In genomic region chr17:80416260-80416939, GRCh38 we compare ENCODE assay signal across 10 cellular contexts. TPM values are rescaled to one million over a fixed set of nuclear protein-coding genes. Genes with fewer than 3 reads are reported as not detected.
DNase-seq lines count a peak whose midpoint lies in the region; ATAC-seq lines count a peak whose summit lies in the region.
"Had no signal": no experiment of that assay in that cellular context is flagged by ENCODE, and none has a peak within 500 bp of the region (broad histone marks: within the 10 kb centered on the region; RNA-seq: fewer than 3 reads in every experiment).

No MANE protein-coding gene starts in this region.

- no peak for ATAC-seq in activated CD8-positive, alpha-beta memory T cell treated with anti-CD3 and anti-CD28 coated beads, Interleukin-2, amount 10 ng/mL, durations not matched to agents 7 days and 5 days
- ATAC-seq in stimulated activated naive B cell treated with anti-CD40 and anti-IgM and Interleukin-4, amounts not matched to agents 10 μg/mL and 1 μg/mL and 100 μg/mL, for 72 hours (replicated peaks), result no peak
- ATAC-seq in HG03565 (IDR thresholded peaks at IDR 0.05; ENCODE audit: unreplicated experiment), result no peak
- ATAC-seq in HG03439 (IDR thresholded peaks at IDR 0.05; ENCODE audit: unreplicated experiment), result no peak

- peak overlapping the region; percentile 80 for H3K4me3 Mint-ChIP-seq in activated CD8-positive, alpha-beta memory T cell treated with anti-CD3 and anti-CD28 coated beads, Interleukin-2, amount 10 ng/mL, durations not matched to agents 7 days and 5 days
- H3K4me3 Mint-ChIP-seq in activated T-helper 1 cell treated with anti-CD3 and anti-CD28 coated beads, Interleukin-12 subunit alpha, Interleukin-12 subunit beta, Interleukin-2, Interleukin-4 antibody, amounts not matched to agents 30 ng/mL and 10 ng/mL and 1 ng/mL, durations not matched to agents 14 hours and 24 hours and 36 hours, result peak overlapping the region; percentile 87
- H3K4me3 Mint-ChIP-seq in stimulated activated naive B cell treated with anti-CD40 and anti-IgM and Interleukin-4, amounts not matched to agents 10 μg/mL and 1 μg/mL and 100 μg/mL, for 72 hours, result peak overlapping the region; percentile 89 to 97

- intact Hi-C loops in activated T-helper 1 cell treated with anti-CD3 and anti-CD28 coated beads, Interleukin-12 subunit alpha, Interleukin-12 subunit beta, Interleukin-2, Interleukin-4 antibody, amounts not matched to agents 30 ng/mL and 10 ng/mL and 1 ng/mL, durations not matched to agents 14 hours and 24 hours and 36 hours (cut with micrococcal nuclease), result no loop called here

- H3K4me1 Mint-ChIP-seq in activated CD8-positive, alpha-beta memory T cell treated with anti-CD3 and anti-CD28 coated beads, Interleukin-2, amount 10 ng/mL, durations not matched to agents 7 days and 5 days, result peaks cover 17% of the 10 kb centered on the region
- H3K4me1 Mint-ChIP-seq in activated T-helper 1 cell treated with anti-CD3 and anti-CD28 coated beads, Interleukin-12 subunit alpha, Interleukin-12 subunit beta, Interleukin-2, Interleukin-4 antibody, amounts not matched to agents 30 ng/mL and 10 ng/mL and 1 ng/mL, durations not matched to agents 14 hours and 24 hours and 36 hours (ENCODE audit: low read depth), result peaks cover 18% of the 10 kb centered on the region
- peaks cover 15 to 42% of the 10 kb centered on the region in 2 donors for H3K4me1 Mint-ChIP-seq in stimulated activated naive B cell treated with anti-CD40 and anti-IgM and Interleukin-4, amounts not matched to agents 10 μg/mL and 1 μg/mL and 100 μg/mL, for 72 hours

- H3K36me3 Mint-ChIP-seq in activated CD8-positive, alpha-beta memory T cell treated with anti-CD3 and anti-CD28 coated beads, Interleukin-2, amount 10 ng/mL, durations not matched to agents 7 days and 5 days, result peaks cover 2% of the 10 kb centered on the region
- H3K36me3 Mint-ChIP-seq in activated T-helper 1 cell treated with anti-CD3 and anti-CD28 coated beads, Interleukin-12 subunit alpha, Interleukin-12 subunit beta, Interleukin-2, Interleukin-4 antibody, amounts not matched to agents 30 ng/mL and 10 ng/mL and 1 ng/mL, durations not matched to agents 14 hours and 24 hours and 36 hours (ENCODE audit: low read depth), result peaks cover 9% of the 10 kb centered on the region
- peaks cover 13 to 29% of the 10 kb centered on the region in 2 donors for H3K36me3 Mint-ChIP-seq in stimulated activated naive B cell treated with anti-CD40 and anti-IgM and Interleukin-4, amounts not matched to agents 10 μg/mL and 1 μg/mL and 100 μg/mL, for 72 hours

- CTCF ChIA-PET in activated CD8-positive, alpha-beta memory T cell treated with anti-CD3 and anti-CD28 coated beads, Interleukin-2, amount 10 ng/mL, durations not matched to agents 7 days and 5 days (lab: Charles Lee), result interaction anchor here (0.8 to 1.6 kb wide), 6 partner anchors 11 to 574 kb away, joined by 3 to 6 read pairs (median 4); no protein-coding TSS in a partner anchor

- H3K4me3 ChIP-seq in iPS-18c (ENCODE audit: insufficient read depth, low read depth, low read length), result 0 out of 2 replicates have a peak overlapping the region, but pooled peaks have one; percentile 100

- H3K9me3 Mint-ChIP-seq in activated CD8-positive, alpha-beta memory T cell treated with anti-CD3 and anti-CD28 coated beads, Interleukin-2, amount 10 ng/mL, durations not matched to agents 7 days and 5 days (ENCODE audit: low read depth), result no peaks in the 10 kb centered on the region
- no peaks in the 10 kb centered on the region for H3K9me3 Mint-ChIP-seq in activated T-helper 1 cell treated with anti-CD3 and anti-CD28 coated beads, Interleukin-12 subunit alpha, Interleukin-12 subunit beta, Interleukin-2, Interleukin-4 antibody, amounts not matched to agents 30 ng/mL and 10 ng/mL and 1 ng/mL, durations not matched to agents 14 hours and 24 hours and 36 hours
- no peaks in the 10 kb centered on the region for H3K9me3 Mint-ChIP-seq in stimulated activated naive B cell treated with anti-CD40 and anti-IgM and Interleukin-4, amounts not matched to agents 10 μg/mL and 1 μg/mL and 100 μg/mL, for 72 hours

- no peak for DNase-seq in activated CD8-positive, alpha-beta memory T cell treated with anti-CD3 and anti-CD28 coated beads, Interleukin-2, amount 10 ng/mL, durations not matched to agents 7 days and 5 days
- no peak for DNase-seq in activated CD8-positive, alpha-beta memory T cell treated with anti-CD3 and anti-CD28 coated beads, Interleukin-2, amount 50 U/mL, for 4 hours
- no peak for DNase-seq in activated T-helper 1 cell treated with anti-CD3 and anti-CD28 coated beads, Interleukin-12 subunit alpha, Interleukin-12 subunit beta, Interleukin-2, Interleukin-4 antibody, amounts not matched to agents 30 ng/mL and 10 ng/mL and 1 ng/mL, durations not matched to agents 14 hours and 24 hours and 36 hours (ENCODE audit: low spot score)
- DNase-seq in stimulated activated naive B cell treated with anti-CD40 and anti-IgM and Interleukin-4, amounts not matched to agents 10 μg/mL and 1 μg/mL and 100 μg/mL, for 72 hours, result no peak
- no peak for DNase-seq in UCSD-AML1 (lab: John Stamatoyannopoulos, UW; ENCODE audit: unreplicated experiment)
- DNase-seq: stimulated activated CD4-positive, alpha-beta T cell treated with anti-CD3 and anti-CD28 coated beads, Interleukin-15, amount 100 ng/mL, for 24 hours; T-helper 9 cell had no signal

- peak overlapping the region; percentile 28 for H3K27ac Mint-ChIP-seq in activated CD8-positive, alpha-beta memory T cell treated with anti-CD3 and anti-CD28 coated beads, Interleukin-2, amount 10 ng/mL, durations not matched to agents 7 days and 5 days
- H3K27ac Mint-ChIP-seq in activated T-helper 1 cell treated with anti-CD3 and anti-CD28 coated beads, Interleukin-12 subunit alpha, Interleukin-12 subunit beta, Interleukin-2, Interleukin-4 antibody, amounts not matched to agents 30 ng/mL and 10 ng/mL and 1 ng/mL, durations not matched to agents 14 hours and 24 hours and 36 hours, result peak overlapping the region; percentile 41
- peak overlapping the region; percentile 88 for H3K27ac Mint-ChIP-seq in stimulated activated naive B cell treated with anti-CD40 and anti-IgM and Interleukin-4, amounts not matched to agents 10 μg/mL and 1 μg/mL and 100 μg/mL, for 72 hours

- H3K27me3 Mint-ChIP-seq in activated CD8-positive, alpha-beta memory T cell treated with anti-CD3 and anti-CD28 coated beads, Interleukin-2, amount 10 ng/mL, durations not matched to agents 7 days and 5 days, result peaks cover 32% of the 10 kb centered on the region
- peaks cover 16% of the 10 kb centered on the region for H3K27me3 Mint-ChIP-seq in activated T-helper 1 cell treated with anti-CD3 and anti-CD28 coated beads, Interleukin-12 subunit alpha, Interleukin-12 subunit beta, Interleukin-2, Interleukin-4 antibody, amounts not matched to agents 30 ng/mL and 10 ng/mL and 1 ng/mL, durations not matched to agents 14 hours and 24 hours and 36 hours (ENCODE audit: insufficient read depth)
- peaks cover 8 to 9% of the 10 kb centered on the region in 2 donors for H3K27me3 Mint-ChIP-seq in stimulated activated naive B cell treated with anti-CD40 and anti-IgM and Interleukin-4, amounts not matched to agents 10 μg/mL and 1 μg/mL and 100 μg/mL, for 72 hours

- no peaks in the 10 kb centered on the region for H3K9me3 ChIP-seq in iPS-18c (ENCODE audit: control insufficient read depth, insufficient read depth, low read length)

RNA-seq across cellular contexts. Expression of gene ENDOV, which starts 1.4 kb away (rescaled TPM):
- 10 to 100 TPM; 15.1 to 18.4 TPM for total RNA-seq in activated CD8-positive, alpha-beta memory T cell treated with anti-CD3 and anti-CD28 coated beads, Interleukin-2, amount 10 ng/mL, durations not matched to agents 7 days and 5 days
- 15.6 and 16.9 TPM in 2 replicates for total RNA-seq in activated T-helper 1 cell treated with anti-CD3 and anti-CD28 coated beads, Interleukin-12 subunit alpha, Interleukin-12 subunit beta, Interleukin-2, Interleukin-4 antibody, amounts not matched to agents 30 ng/mL and 10 ng/mL and 1 ng/mL, durations not matched to agents 14 hours and 24 hours and 36 hours

Comparison
In these comparisons a context has a peak if more than half of its experiments do, and no peak if none do; other contexts are left out.
1. H3K27ac Mint-ChIP-seq: peak in every context shown above with its lines; median percentile 88 in stimulated activated naive B cell treated with anti-CD40 and anti-IgM and Interleukin-4, amounts not matched to agents 10 μg/mL and 1 μg/mL and 100 μg/mL, for 72 hours; 41 in activated T-helper 1 cell treated with anti-CD3 and anti-CD28 coated beads, Interleukin-12 subunit alpha, Interleukin-12 subunit beta, Interleukin-2, Interleukin-4 antibody, amounts not matched to agents 30 ng/mL and 10 ng/mL and 1 ng/mL, durations not matched to agents 14 hours and 24 hours and 36 hours; 28 in activated CD8-positive, alpha-beta memory T cell treated with anti-CD3 and anti-CD28 coated beads, Interleukin-2, amount 10 ng/mL, durations not matched to agents 7 days and 5 days.